Comparison of ENCODE assay signal across 23 cellular contexts in genomic region chr14:104090071-104090748, GRCh38. TPM values are rescaled to one million over a fixed set of nuclear protein-coding genes. Genes with fewer than 3 reads are reported as not detected.
"Had no signal": no experiment of that assay in that cellular context is flagged by ENCODE, and none has a peak within 500 bp of the region (broad histone marks: within the 10 kb centered on the region; RNA-seq: fewer than 3 reads in every experiment).

No MANE protein-coding gene starts in this region.

- H3K9me3 ChIP-seq: gastrocnemius medialis, prostate gland, SK-N-SH, stomach had no signal

- ATAC-seq: activated CD4-positive, alpha-beta T cell treated with anti-CD3 and anti-CD28 coated beads for 36 hours; gastrocnemius medialis; heart left ventricle; right cardiac atrium; stimulated activated effector memory CD8-positive, alpha-beta T cell treated with anti-CD3 and anti-CD28 coated beads, Interleukin-12 subunit alpha, Interleukin-12 subunit beta, amount 100 ng/mL, for 72 hours; WTC11 had no signal

- H3K4me1 ChIP-seq: gastrocnemius medialis, prostate gland had no signal

- H3K36me3 ChIP-seq: gastrocnemius medialis, heart left ventricle, prostate gland, stomach had no signal

- H3K27ac ChIP-seq: gastrocnemius medialis, heart left ventricle, prostate gland, stomach had no signal

- H3K4me3 ChIP-seq: gastrocnemius medialis, heart left ventricle, prostate gland, smooth muscle cell, stomach had no signal

- DNase-seq: activated CD4-positive, alpha-beta memory T cell treated with anti-CD3 and anti-CD28 coated beads for 36 hours; activated CD4-positive, alpha-beta T cell treated with anti-CD3 and anti-CD28 coated beads for 36 hours; activated gamma-delta T cell treated with Interleukin-2 at 50 U/mL for 16 hours; activated T-cell treated with anti-CD3 and anti-CD28 coated beads for 4 hours; amniotic stem cell; immature natural killer cell; nephron progenitor cell; occipital lobe; SK-N-SH; stimulated activated CD4-positive, alpha-beta T cell treated with anti-CD3 and anti-CD28 coated beads, Interleukin-4, amount 100 ng/mL, for 24 hours; stomach had no signal

RNA-seq across cellular contexts. Expression of gene ASPG, which starts 4.7 kb away (rescaled TPM):
- total RNA-seq: activated CD4-positive, alpha-beta memory T cell treated with anti-CD3 and anti-CD28 coated beads for 36 hours; activated CD4-positive, alpha-beta T cell treated with anti-CD3 and anti-CD28 coated beads for 36 hours; activated T-helper 1 cell treated with anti-CD3 and anti-CD28 coated beads, Interleukin-12 subunit alpha, Interleukin-12 subunit beta, Interleukin-2, Interleukin-4 antibody, amounts not matched to agents 30 ng/mL and 10 ng/mL and 1 ng/mL, durations not matched to agents 14 hours and 24 hours and 36 hours; epithelial cell of proximal tubule; fibroblast of lung; lung microvascular endothelial cell; myocyte had no signal
- polyA plus RNA-seq: fibroblast of lung, immature natural killer cell, SK-N-SH had no signal

RNA-seq across cellular contexts. Expression of gene KIF26A, which starts 48.2 kb away (rescaled TPM):
- total RNA-seq: myocyte had no signal
- polyA plus RNA-seq: immature natural killer cell had no signal
